11 cellular contexts compared by ENCODE assay signal in genomic region chr17:82134101-82134500, GRCh38. TPM values are rescaled to one million over a fixed set of nuclear protein-coding genes. Genes with fewer than 3 reads are reported as not detected.
A peak's percentile ranks its signal among the peaks of the same experiment; 100 is the strongest.
DNase-seq lines count a peak whose midpoint lies in the region; ATAC-seq and TF ChIP-seq lines count a peak whose summit lies in the region.
"Had no signal": no experiment of that assay in that cellular context is flagged by ENCODE, and none has a peak within 500 bp of the region (broad histone marks: within the 10 kb centered on the region; RNA-seq: fewer than 3 reads in every experiment).

No MANE protein-coding gene starts in this region.

- H3K27ac ChIP-seq in mesenchymal stem cell (ENCODE audit: low read length, poor library complexity, severe bottlenecking) (no peak overlapping the region), transverse colon (peak overlapping the region in 2 of 4 donors; percentile 29 to 59), GM23338 (ENCODE audit: low read depth) (no peak overlapping the region)

- peak overlapping the region in 1 of 2 experiments; percentile 92 for H2BK12ac ChIP-seq in mesenchymal stem cell (ENCODE audit: low read length in 2 of 2)

- H3K36me3 Mint-ChIP-seq in MCF 10A (ENCODE audit: insufficient read depth, unreplicated experiment), result peaks cover 8% of the 10 kb centered on the region
- H3K36me3 Mint-ChIP-seq in GM23338 (ENCODE audit: low read depth), result no peaks in the 10 kb centered on the region; the same call in 2 of the 3 replicates

- in situ Hi-C loops in transverse colon (cut with MboI; ENCODE audit: low pct_ligation_motif_present in 1 of 4, low pct_unique_long_range_greater_than_20kb in 1 of 4, low sequenced_read_pairs in 3 of 4), result no loop called here

- peaks cover 1% of the 10 kb centered on the region for H3K79me1 ChIP-seq in mesenchymal stem cell (replicated peaks; ENCODE audit: low read length, poor library complexity, severe bottlenecking)

- H2BK120ac ChIP-seq in mesenchymal stem cell (ENCODE audit: low read depth, low read length), result no peak overlapping the region

- H3K4me1 Mint-ChIP-seq in MCF 10A (ENCODE audit: insufficient read depth, unreplicated experiment) (peaks cover 15% of the 10 kb centered on the region), GM23338 (no peaks in the 10 kb centered on the region)

- H2BK5ac ChIP-seq in mesenchymal stem cell (ENCODE audit: low read depth, low read length, poor library complexity, severe bottlenecking), result no peak overlapping the region

- no peak for TF ChIP-seq POLR2A in transverse colon (IDR thresholded peaks at IDR 0.05)

- H3K27me3 Mint-ChIP-seq in MCF 10A (ENCODE audit: insufficient read depth, unreplicated experiment) (no peaks in the 10 kb centered on the region), GM23338 (ENCODE audit: insufficient read depth, low read depth, poor library complexity) (peaks cover 6% of the 10 kb centered on the region)

- H3K4ac ChIP-seq in mesenchymal stem cell (ENCODE audit: low read depth in 1 of 2, low read length in 2 of 2), result peak overlapping the region in 1 of 2 experiments; percentile 54

- CTCF ChIA-PET in MCF 10A (lab: Yijun Ruan, JAX), result no interaction called here

- H2AK5ac ChIP-seq in mesenchymal stem cell (ENCODE audit: low read length, severe bottlenecking), result peak overlapping the region; percentile 90

- H2BK15ac ChIP-seq in mesenchymal stem cell (ENCODE audit: low read depth, poor library complexity, severe bottlenecking), result peak overlapping the region; percentile 44

- H3K79me2 ChIP-seq in GM23338 (replicated peaks; ENCODE audit: insufficient read depth), result no peaks in the 10 kb centered on the region

- TF ChIP-seq CTCF in MCF 10A (IDR thresholded peaks at IDR 0.05; ENCODE audit: unreplicated experiment), result no peak
- no peak for TF ChIP-seq CTCF in transverse colon (IDR thresholded peaks at IDR 0.05)
- no peak for TF ChIP-seq CTCF in BE2C (IDR thresholded peaks at IDR 0.05; ENCODE audit: low read depth, low read length)
- TF ChIP-seq CTCF in GM23338 (conservative IDR thresholded peaks at IDR 0.05; ENCODE audit: low read depth in 2 of 2), result no peak

- H3K4me1 ChIP-seq in mesenchymal stem cell (ENCODE audit: control insufficient read depth, insufficient read depth, low read depth, low read length) (peaks cover 8% of the 10 kb centered on the region), transverse colon (no peaks in the 10 kb centered on the region), BE2C (no peaks in the 10 kb centered on the region; the same call in 1 of the 2 replicates), GM23338 (ENCODE audit: insufficient read depth) (no peaks in the 10 kb centered on the region)

- TF ChIP-seq EP300 in transverse colon (IDR thresholded peaks at IDR 0.05; ENCODE audit: low read depth), result no peak

- no peaks in the 10 kb centered on the region for H3F3A ChIP-seq in GM23338 (replicated peaks; ENCODE audit: low read depth)

- H3K9me3 Mint-ChIP-seq in MCF 10A (ENCODE audit: unreplicated experiment) (no peaks in the 10 kb centered on the region), GM23338 (no peaks in the 10 kb centered on the region)

- 87% methylated on average over 11 of the region's 11 CpGs for WGBS in mesenchymal stem cell
- WGBS in transverse colon (ENCODE audit: low coverage in 1 of 2), 2 donors, result 81% methylated on average over 11 of the region's 11 CpGs; no CpG with 5 or more reads in 1 of the 2 donors

- H3K27ac Mint-ChIP-seq in MCF 10A (ENCODE audit: low read depth, unreplicated experiment) (peak overlapping the region; percentile 98), GM23338 (no peak overlapping the region)

- ATAC-seq in GM21381 (IDR thresholded peaks at IDR 0.05; ENCODE audit: unreplicated experiment) (no peak), GM23338 (no peak)
- ATAC-seq: K562 had no signal

- H3K36me3 ChIP-seq in mesenchymal stem cell (ENCODE audit: control insufficient read depth in 1 of 2, insufficient read depth in 2 of 2, low read depth in 1 of 2, low read length in 2 of 2) (peaks cover 0 to 7% of the 10 kb centered on the region in 2 experiments), transverse colon (no peaks in the 10 kb centered on the region), BE2C (no peaks in the 10 kb centered on the region; the same call in 1 of the 2 replicates), GM23338 (ENCODE audit: insufficient read depth) (no peaks in the 10 kb centered on the region)

- peak overlapping the region; percentile 74 for H3K9ac ChIP-seq in mesenchymal stem cell (ENCODE audit: low read length)

- H4K91ac ChIP-seq in mesenchymal stem cell (ENCODE audit: low read length), result peak overlapping the region; percentile 87

- peak overlapping the region in 1 of 2 experiments; percentile 10 for H3K23ac ChIP-seq in mesenchymal stem cell (ENCODE audit: low read length in 2 of 2)

- H3K4me3 Mint-ChIP-seq in MCF 10A (ENCODE audit: unreplicated experiment), result peak overlapping the region; percentile 55
- no peak overlapping the region for H3K4me3 Mint-ChIP-seq in GM23338

- DNase-seq in NCI-H1105 (lab: John Stamatoyannopoulos, UW) (peak; percentile 39), MCF 10A (ENCODE audit: unreplicated experiment) (peak; percentile 82), mesenchymal stem cell (peak; percentile 76), transverse colon (peak; percentile 29), BE2C (no peak), GM23338 (ENCODE audit: low spot score) (no peak)
- DNase-seq: amygdala; DMS53; effector memory CD4-positive, alpha-beta T cell had no signal

- intact Hi-C loops in MCF 10A (cut with micrococcal nuclease), result no loop called here
- intact Hi-C loops in transverse colon (cut with DNase I; ENCODE audit: low total_unique reads), result no loop called here

- H3K4me2 ChIP-seq in mesenchymal stem cell (ENCODE audit: low read length, poor library complexity, severe bottlenecking), result no peak overlapping the region
- no peak overlapping the region for H3K4me2 ChIP-seq in GM23338

- H3K27me3 ChIP-seq in mesenchymal stem cell (ENCODE audit: control insufficient read depth in 1 of 2, insufficient read depth in 1 of 2, low read length in 2 of 2) (no peaks in the 10 kb centered on the region), transverse colon (no peaks in the 10 kb centered on the region), BE2C (no peaks in the 10 kb centered on the region), GM23338 (ENCODE audit: insufficient read depth) (no peaks in the 10 kb centered on the region)

- no peak overlapping the region for H3K4me3 ChIP-seq in mesenchymal stem cell (ENCODE audit: insufficient read depth in 1 of 2, low read depth in 1 of 2, low read length in 2 of 2)
- no peak overlapping the region for H3K4me3 ChIP-seq in transverse colon
- no peak overlapping the region for H3K4me3 ChIP-seq in BE2C (ENCODE audit: low read depth, low read length)
- no peak overlapping the region for H3K4me3 ChIP-seq in GM23338
- H3K4me3 ChIP-seq: K562 had no signal

- H3K18ac ChIP-seq in mesenchymal stem cell (ENCODE audit: low read depth in 1 of 2, low read length in 2 of 2), result peak overlapping the region in 1 of 2 experiments; percentile 96

- POLR2A ChIA-PET in MCF 10A (lab: Yijun Ruan, JAX), result interaction anchor here (0.7 to 4.5 kb wide), 14 partner anchors 9 to 154 kb away, joined by 3 to 62 read pairs (median 4); partner anchors contain the start of genes DCXR and FASN

- BruUV-seq in MCF 10A (replicated peaks; lab: Mats Ljungman, UMichigan), result no TSS peak

- H3K9me2 ChIP-seq in GM23338 (ENCODE audit: insufficient read depth), result no peaks in the 10 kb centered on the region

- H3K14ac ChIP-seq in mesenchymal stem cell (ENCODE audit: low read length in 2 of 2), result peak overlapping the region in 1 of 2 experiments; percentile 94

- H2AFZ ChIP-seq in mesenchymal stem cell (ENCODE audit: low read depth, low read length) (no peak overlapping the region), GM23338 (no peak overlapping the region)

- H4K8ac ChIP-seq in mesenchymal stem cell (ENCODE audit: low read length), result peak overlapping the region; percentile 87

- H3K9me3 ChIP-seq in mesenchymal stem cell (ENCODE audit: control insufficient read depth, low read length) (no peaks in the 10 kb centered on the region), transverse colon (no peaks in the 10 kb centered on the region), BE2C (no peaks in the 10 kb centered on the region)

- H4K20me1 ChIP-seq in GM23338 (replicated peaks; ENCODE audit: insufficient read depth), result no peaks in the 10 kb centered on the region; the same call in 1 of the 2 replicates

TF ChIP-seq in GM23338, 12 proteins besides CTCF, POLR2A, EP300 and RAD21 (continues in another document):
- TF ChIP-seq ZNF331 (CRISPR knock-in tag; IDR thresholded peaks at IDR 0.05; ENCODE audit: low read depth) (no peak), STAT1 (IDR thresholded peaks at IDR 0.05; ENCODE audit: unreplicated experiment) (no peak), EZH2phosphoT487 (IDR thresholded peaks at IDR 0.05; ENCODE audit: unreplicated experiment) (no peak), REST (IDR thresholded peaks at IDR 0.05; ENCODE audit: unreplicated experiment) (no peak)

RNA-seq across cellular contexts. Expression of gene FASN, which starts 36.1 kb away (rescaled TPM):
- total RNA-seq in MCF 10A (2022) (114 and 120 TPM in 2 replicates), transverse colon (100 to 1,000 TPM in 2 of 4 donors, 10 to 100 TPM in 2; 25.1 to 185 (median 99.4) TPM)
- polyA plus RNA-seq in mesenchymal stem cell (2013, experiment 1 of 2), result 121 TPM
- polyA plus RNA-seq in mesenchymal stem cell (2013, experiment 2 of 2), result 108 TPM
- polyA plus RNA-seq in BE2C (2012; ENCODE audit: insufficient read depth, insufficient read length, low read depth), result 379 TPM
- 692 and 849 TPM in 2 replicates for total RNA-seq in GM23338 (2014; rRNA removed; shearing (Covaris generic))
- polyA plus RNA-seq in GM23338 (2016; fragmentation: Nextera tagmentation; extraction: Ambion mirVana), result 110 and 120 TPM in 2 replicates

Comparison
In these comparisons a context has a peak if more than half of its experiments do, and no peak if none do; other contexts are left out.
1. DNase-seq: peak in NCI-H1105 (single experiment), MCF 10A (single experiment), mesenchymal stem cell (single experiment) and transverse colon (single experiment); none in BE2C (single experiment) and GM23338 (single experiment).